16 cellular contexts compared by ENCODE assay signal in the genomic region with DNA sequence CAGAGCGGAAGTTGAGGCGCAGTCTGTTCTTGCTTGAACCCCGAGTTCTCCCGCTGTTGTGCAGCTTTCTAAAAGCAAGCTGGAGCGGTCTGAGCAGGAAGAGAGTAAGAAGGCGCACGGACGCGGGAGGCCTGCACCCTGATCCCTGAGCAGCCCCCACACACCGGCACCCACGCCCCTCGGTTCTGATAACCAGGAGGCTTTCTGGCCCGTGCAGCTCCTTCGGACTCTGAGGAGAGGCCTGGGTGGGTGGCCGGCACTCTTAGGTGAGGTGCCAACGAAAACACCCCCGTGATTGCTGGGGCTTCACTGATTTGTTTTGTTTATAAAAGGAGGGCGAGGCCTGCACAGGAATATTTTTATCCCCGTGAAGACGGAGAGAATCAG. TPM values are rescaled to one million over a fixed set of nuclear protein-coding genes. Genes with fewer than 3 reads are reported as not detected.
DNase-seq lines count a peak whose midpoint lies in the region; ATAC-seq, FAIRE-seq and TF ChIP-seq lines count a peak whose summit lies in the region.
"Had no signal": no experiment of that assay in that cellular context is flagged by ENCODE, and none has a peak within 500 bp of the region (broad histone marks: within the 10 kb centered on the region; RNA-seq: fewer than 3 reads in every experiment).

No MANE protein-coding gene starts in this region.

- H3K9me3 ChIP-seq in K562 (replicated peaks; ENCODE audit: control insufficient read depth, insufficient read depth, low read depth, low read length) (no peaks in the 10 kb centered on the region), mucosa of rectum (ENCODE audit: control insufficient read depth in 2 of 2, low read length in 2 of 2) (no peaks in the 10 kb centered on the region), tibial artery (no peaks in the 10 kb centered on the region)
- H3K9me3 ChIP-seq: A549, mucosa of descending colon had no signal

- no peak for TF ChIP-seq EP300 in K562 (IDR thresholded peaks at IDR 0.05; ENCODE audit: low read length)

- H3K27ac ChIP-seq in K562 (ENCODE audit: extremely low read depth, low read depth, low read length) (peak overlapping the region; percentile 84), mucosa of rectum (ENCODE audit: low read depth in 2 of 2, low read length in 2 of 2) (peak overlapping the region; percentile 77 to 79), tibial artery (peak overlapping the region; percentile 30 to 32), caudate nucleus (ENCODE audit: low read depth, low read length) (no peak overlapping the region)
- H3K27ac ChIP-seq: A549 had no signal

- no peak for TF ChIP-seq POLR2A in K562 (conservative IDR thresholded peaks at IDR 0.05)

- H3K4me1 Mint-ChIP-seq in activated naive CD8-positive, alpha-beta T cell (ENCODE audit: low read depth) = peaks cover 67% of the 10 kb centered on the region
- peaks cover 73% of the 10 kb centered on the region for H3K4me1 Mint-ChIP-seq in activated naive CD8-positive, alpha-beta T cell treated with anti-CD3 and anti-CD28 coated beads, Interleukin-2, amount 50 U/mL, for 24 hours

- H3K4me2 ChIP-seq in K562 (ENCODE audit: insufficient read depth, low read length) = peak overlapping the region; percentile 53
- H3K4me2 ChIP-seq: A549, GM23338 had no signal

- no peaks in the 10 kb centered on the region for H3K9me1 ChIP-seq in K562 (ENCODE audit: control insufficient read depth, insufficient read depth, low read length)

- peak overlapping the region; percentile 46 for H3K4me3 Mint-ChIP-seq in activated naive CD8-positive, alpha-beta T cell
- H3K4me3 Mint-ChIP-seq in activated naive CD8-positive, alpha-beta T cell treated with anti-CD3 and anti-CD28 coated beads, Interleukin-2, amount 50 U/mL, for 24 hours = no peak overlapping the region
- H3K4me3 Mint-ChIP-seq: GM23338 had no signal

- peak overlapping the region; percentile 84 for H2AFZ ChIP-seq in K562 (ENCODE audit: low read depth, low read length)
- H2AFZ ChIP-seq: GM23338 had no signal

- H3K36me3 ChIP-seq in K562 (ENCODE audit: control insufficient read depth, insufficient read depth, low read length) (no peaks in the 10 kb centered on the region; the same call in 2 of the 3 replicates), mucosa of rectum (ENCODE audit: control insufficient read depth in 2 of 2, insufficient read depth in 2 of 2, low read length in 2 of 2) (no peaks in the 10 kb centered on the region), tibial artery (peaks cover 10 to 24% (median 18%) of the 10 kb centered on the region in 3 donors)

- DNase-seq in activated naive CD8-positive, alpha-beta T cell treated with anti-CD3 and anti-CD28 coated beads, Interleukin-2, amount 50 U/mL, for 24 hours = no peak
- DNase-seq in K562 (ENCODE audit: extremely low read depth in 1 of 4, low spot score in 3 of 4) (peak in 3 of 4 experiments; percentile 47 to 59 (median 56)), tibial artery (no peak), caudate nucleus (lab: John Stamatoyannopoulos, UW) (no peak)
- DNase-seq: activated T-cell treated with anti-CD3 and anti-CD28 coated beads for 4 hours, Calu3, NCI-H1436 had no signal

- H3K27me3 ChIP-seq in K562 (ENCODE audit: control insufficient read depth in 2 of 2, insufficient read depth in 2 of 2, low read length in 2 of 2) (no peaks in the 10 kb centered on the region), mucosa of rectum (ENCODE audit: control insufficient read depth in 2 of 2, insufficient read depth in 2 of 2, low read length in 2 of 2) (no peaks in the 10 kb centered on the region), tibial artery (no peaks in the 10 kb centered on the region)

- ATAC-seq in activated naive CD8-positive, alpha-beta T cell treated with anti-CD3 and anti-CD28 coated beads, Interleukin-2, amount 50 U/mL, for 24 hours = no peak
- ATAC-seq in K562 (peak; percentile 33), HG02870 (IDR thresholded peaks at IDR 0.05; ENCODE audit: unreplicated experiment) (no peak), GM21390 (IDR thresholded peaks at IDR 0.05; ENCODE audit: unreplicated experiment) (no peak)
- ATAC-seq: A549; activated CD4-positive, CD25-positive, alpha-beta regulatory T cell treated with anti-CD3 and anti-CD28 coated beads, Interleukin-2, amount 50 U/mL, for 24 hours; GM23338 had no signal

- 40% methylated on average over 18 of the region's 20 CpGs for WGBS in K562 (ENCODE audit: insufficient coverage, low coverage, missing lambda C conversion rate)

- H4K20me1 ChIP-seq in K562 (replicated peaks; ENCODE audit: control insufficient read depth, insufficient read depth, low read length) = no peaks in the 10 kb centered on the region

- peak overlapping the region; percentile 70 for H3K27ac Mint-ChIP-seq in activated naive CD8-positive, alpha-beta T cell
- no peak overlapping the region for H3K27ac Mint-ChIP-seq in activated naive CD8-positive, alpha-beta T cell treated with anti-CD3 and anti-CD28 coated beads, Interleukin-2, amount 50 U/mL, for 24 hours

- no peak for FAIRE-seq in K562 (lab: Jason Lieb, UNC)
- FAIRE-seq: A549, GM18507 had no signal

- TF ChIP-seq RAD21 in K562 (CRISPR knock-in tag; conservative IDR thresholded peaks at IDR 0.05 in 1 of 2, IDR thresholded peaks at IDR 0.05 in 1 of 2) = no peak

- peak overlapping the region; percentile 55 to 93 for H3K9ac ChIP-seq in K562 (ENCODE audit: insufficient read depth in 1 of 2, low read depth in 2 of 2, low read length in 2 of 2)
- H3K9ac ChIP-seq in mucosa of rectum (ENCODE audit: low read depth in 1 of 2, low read length in 2 of 2) = no peak overlapping the region

- in situ Hi-C loops in K562 (cut with MboI) = no loop called here

- TF ChIP-seq CTCF in K562 (IDR thresholded peaks at IDR 0.05 in 2 of 3, conservative IDR thresholded peaks at IDR 0.05 in 1 of 3; ENCODE audit: insufficient read depth in 2 of 3, low read depth in 1 of 3, low read length in 3 of 3) = no peak
- no peak for TF ChIP-seq CTCF in tibial artery (IDR thresholded peaks at IDR 0.05)

- CTCF ChIA-PET in K562 (lab: Yijun Ruan, JAX; ENCODE audit: low intra/inter-chr PET ratio) = interaction anchor here (0.6 kb wide), 1 partner anchor 46 kb away, joined by 4 read pairs; no protein-coding TSS in a partner anchor

- H3K36me3 Mint-ChIP-seq in activated naive CD8-positive, alpha-beta T cell = peaks cover 2% of the 10 kb centered on the region
- peaks cover 2% of the 10 kb centered on the region for H3K36me3 Mint-ChIP-seq in activated naive CD8-positive, alpha-beta T cell treated with anti-CD3 and anti-CD28 coated beads, Interleukin-2, amount 50 U/mL, for 24 hours (ENCODE audit: low read depth)

- intact Hi-C loops in K562 (cut with micrococcal nuclease) = loop anchor here (5.0 kb wide), 1 partner anchor 40 kb away; no protein-coding TSS in a partner anchor
- intact Hi-C loops in tibial artery (cut with DNase I; ENCODE audit: low total_unique reads) = no loop called here

- H3K9me3 Mint-ChIP-seq in activated naive CD8-positive, alpha-beta T cell (ENCODE audit: low read depth) = no peaks in the 10 kb centered on the region
- no peaks in the 10 kb centered on the region for H3K9me3 Mint-ChIP-seq in activated naive CD8-positive, alpha-beta T cell treated with anti-CD3 and anti-CD28 coated beads, Interleukin-2, amount 50 U/mL, for 24 hours
- H3K9me3 Mint-ChIP-seq: GM23338 had no signal

- H3K4me1 ChIP-seq in K562 (replicated peaks in 1 of 2; ENCODE audit: control insufficient read depth in 2 of 2, insufficient read depth in 2 of 2, low read length in 2 of 2) (peaks cover 36 to 66% of the 10 kb centered on the region in 2 experiments), mucosa of rectum (ENCODE audit: control insufficient read depth in 2 of 2, insufficient read depth in 2 of 2, low read length in 2 of 2) (peaks cover 18 to 19% of the 10 kb centered on the region in 2 donors), tibial artery (peaks cover 0 to 21% (median 13%) of the 10 kb centered on the region in 4 donors)
- H3K4me1 ChIP-seq: A549 had no signal

- H3K27me3 Mint-ChIP-seq in activated naive CD8-positive, alpha-beta T cell = no peaks in the 10 kb centered on the region
- H3K27me3 Mint-ChIP-seq in activated naive CD8-positive, alpha-beta T cell treated with anti-CD3 and anti-CD28 coated beads, Interleukin-2, amount 50 U/mL, for 24 hours = peaks cover 25% of the 10 kb centered on the region

- no peaks in the 10 kb centered on the region for H3K79me2 ChIP-seq in K562 (ENCODE audit: control insufficient read depth, insufficient read depth, low read length)

- no TSS peak for BruUV-seq in K562 (replicated peaks; lab: Mats Ljungman, UMichigan)

- POLR2A ChIA-PET in K562 (lab: Yijun Ruan, JAX) = interaction anchor here (0.6 to 3.3 kb wide), 6 partner anchors 9 to 592 kb away, joined by 3 to 12 read pairs (median 4); no protein-coding TSS in a partner anchor

- H3K4me3 ChIP-seq in K562 = no peak overlapping the region
- no peak overlapping the region for H3K4me3 ChIP-seq in mucosa of rectum (ENCODE audit: low read length in 2 of 2)
- peak overlapping the region in 1 of 2 donors; percentile 21 for H3K4me3 ChIP-seq in tibial artery
- H3K4me3 ChIP-seq: A549, GM23338, mucosa of descending colon had no signal

TF ChIP-seq in K562, 482 proteins besides CTCF, POLR2A, EP300 and RAD21 (continues in another document):
- TF ChIP-seq ZNF253 (CRISPR knock-in tag; conservative IDR thresholded peaks at IDR 0.05) (no peak), TCFL5 (CRISPR knock-in tag; conservative IDR thresholded peaks at IDR 0.05) (no peak), EGR1 (conservative IDR thresholded peaks at IDR 0.05) (peak; percentile 59), ZNF184 (CRISPR knock-in tag; IDR thresholded peaks at IDR 0.05) (no peak), LARP7 (IDR thresholded peaks at IDR 0.05) (no peak), ZBTB7A (IDR thresholded peaks at IDR 0.05; ENCODE audit: borderline replicate concordance, control insufficient read depth, low read depth, low read length) (peak; percentile 58; the same call in 1 of the 2 replicates)

RNA-seq across cellular contexts. Expression of a gene that starts 28.9 kb away (rescaled TPM):
- 0.07 and 0.12 TPM in 2 replicates for total RNA-seq in K562 (2011; cell fraction: chromatin; rRNA removed; ENCODE audit: low replicate concordance)
- total RNA-seq in K562 (2011; cell fraction: nucleolus; rRNA removed) = 0.17 TPM in 1 of 2 replicates, not detected in the other
- total RNA-seq in K562 (2011; cell fraction: nucleoplasm; rRNA removed) = 0.07 and 0.08 TPM in 2 replicates
- total RNA-seq in K562 (2014; rRNA removed) (not detected in 2 replicates), K562 (2014; rRNA removed; fragmentation: Illumina TruSeq; extraction: Trizol) (not detected in 2 replicates), K562 (2015; rRNA removed; fragmentation: Illumina TruSeq; extraction: Trizol) (not detected in 2 replicates), K562 (2021) (not detected in 2 replicates)
- polyA plus RNA-seq in K562 (2011; rRNA removed) (not detected in 2 replicates), K562 (2014; fragmentation: Illumina TruSeq; extraction: Trizol) (not detected in 2 replicates), K562 (2014; fragmentation: Nextera tagmentation; extraction: Ambion mirVana) (not detected), K562 (2014; rRNA removed) (not detected in 2 replicates)
- not detected in 2 replicates for polyA plus RNA-seq in K562 (2011; cell fraction: cytosol; rRNA removed)
- not detected in 2 replicates for polyA plus RNA-seq in K562 (2011; cell fraction: nucleus; rRNA removed)
- 0.04 and 0.08 TPM in 2 replicates for polyA plus RNA-seq in K562 (2012)
- polyA minus RNA-seq in K562 (2011; rRNA and poly(A)+ RNA removed) = 0.04 TPM in 1 of 2 replicates, not detected in the other
- polyA minus RNA-seq in K562 (2011; cell fraction: cytosol; rRNA and poly(A)+ RNA removed) = not detected in 2 replicates
- polyA minus RNA-seq in K562 (2011; cell fraction: nucleus; rRNA and poly(A)+ RNA removed) = not detected in 2 replicates

Comparison
In these comparisons a context has a peak if more than half of its experiments do, and no peak if none do; other contexts are left out.
1. DNase-seq: peak in K562 (3 of 4); none in activated naive CD8-positive, alpha-beta T cell treated with anti-CD3 and anti-CD28 coated beads, Interleukin-2, amount 50 U/mL, for 24 hours (single experiment), tibial artery (0 of 2) and caudate nucleus (0 of 61).
2. H3K9ac ChIP-seq: peak in K562 (2 of 2); none in mucosa of rectum (0 of 2).